In genomic region chr2:168459256-168459655, GRCh38 we compare ENCODE assay signal across 1 cellular context.
TF ChIP-seq lines count a peak whose summit lies in the region.

No MANE protein-coding gene starts in this region.

TF ChIP-seq in K562, 482 proteins besides CTCF, POLR2A, EP300 and RAD21 (continued from another document):
- TF ChIP-seq PBX2 (CRISPR knock-in tag; IDR thresholded peaks at IDR 0.05; ENCODE audit: low read depth), result no peak
- no peak for TF ChIP-seq PBX2 (tag; conservative IDR thresholded peaks at IDR 0.05; ENCODE audit: low read depth)
